9 cellular contexts compared by ENCODE assay signal in genomic region chr3:65871305-65872141, GRCh38.
DNase-seq lines count a peak whose midpoint lies in the region; ATAC-seq and TF ChIP-seq lines count a peak whose summit lies in the region.
"Had no signal": no experiment of that assay in that cellular context is flagged by ENCODE, and none has a peak within 500 bp of the region (broad histone marks: within the 10 kb centered on the region; RNA-seq: fewer than 3 reads in every experiment).

No MANE protein-coding gene starts in this region.

- peak overlapping the region in 1 of 4 donors; percentile 5 for H3K4me3 ChIP-seq in gastrocnemius medialis

- no peaks in the 10 kb centered on the region for H3K36me3 ChIP-seq in gastrocnemius medialis

- H3K9me3 Mint-ChIP-seq in naive thymus-derived CD8-positive, alpha-beta T cell: peaks cover 0 to 9% (median 5%) of the 10 kb centered on the region in 9 donors
- H3K9me3 Mint-ChIP-seq in glutamatergic neuron (ENCODE audit: unreplicated experiment): peaks cover 2% of the 10 kb centered on the region

- POLR2A ChIA-PET in naive thymus-derived CD8-positive, alpha-beta T cell (lab: Charles Lee): no interaction called here

- peaks cover 0 to 14% (median 0%) of the 10 kb centered on the region in 5 donors for H3K27me3 Mint-ChIP-seq in naive thymus-derived CD8-positive, alpha-beta T cell
- peaks cover 3% of the 10 kb centered on the region for H3K27me3 Mint-ChIP-seq in glutamatergic neuron (ENCODE audit: unreplicated experiment)
- H3K27me3 Mint-ChIP-seq: activated CD8-positive, alpha-beta memory T cell treated with anti-CD3 and anti-CD28 coated beads, Interleukin-2, amount 10 ng/mL, durations not matched to agents 7 days and 5 days had no signal

- ATAC-seq in left ventricle myocardium superior (peak; percentile 75), gastrocnemius medialis (peak; percentile 92 to 98), GM18502 (IDR thresholded peaks at IDR 0.05; ENCODE audit: poor library complexity, unreplicated experiment) (no peak)
- ATAC-seq in naive thymus-derived CD8-positive, alpha-beta T cell: no peak
- ATAC-seq: activated CD8-positive, alpha-beta memory T cell treated with anti-CD3 and anti-CD28 coated beads, Interleukin-2, amount 10 ng/mL, durations not matched to agents 7 days and 5 days had no signal

- DNase-seq in NCI-H1092 (lab: John Stamatoyannopoulos, UW): peak; percentile 67
- peak; percentile 92 for DNase-seq in NCI-H82 (lab: John Stamatoyannopoulos, UW)
- DNase-seq in left ventricle myocardium superior: peak; percentile 54
- DNase-seq in gastrocnemius medialis: peak; percentile 49 to 72
- DNase-seq in naive thymus-derived CD8-positive, alpha-beta T cell: no peak
- no peak for DNase-seq in medulla oblongata (ENCODE audit: extremely low spot score)
- DNase-seq in glutamatergic neuron: no peak
- DNase-seq: activated CD8-positive, alpha-beta memory T cell treated with anti-CD3 and anti-CD28 coated beads, Interleukin-2, amount 10 ng/mL, durations not matched to agents 7 days and 5 days had no signal

- peak overlapping the region; percentile 46 to 73 (median 59) for H3K27ac ChIP-seq in gastrocnemius medialis

- peaks cover 6 to 20% of the 10 kb centered on the region in 2 donors for H3K4me1 ChIP-seq in gastrocnemius medialis

- in situ Hi-C loops in gastrocnemius medialis (cut with MboI; ENCODE audit: low sequenced_read_pairs in 4 of 4): no loop called here

- H3K36me3 Mint-ChIP-seq in naive thymus-derived CD8-positive, alpha-beta T cell: no peaks in the 10 kb centered on the region
- H3K36me3 Mint-ChIP-seq in glutamatergic neuron (ENCODE audit: unreplicated experiment): no peaks in the 10 kb centered on the region
- H3K36me3 Mint-ChIP-seq: activated CD8-positive, alpha-beta memory T cell treated with anti-CD3 and anti-CD28 coated beads, Interleukin-2, amount 10 ng/mL, durations not matched to agents 7 days and 5 days had no signal

- intact Hi-C loops in left ventricle myocardium superior (cut with micrococcal nuclease): no loop called here
- intact Hi-C loops in gastrocnemius medialis (cut with DNase I; ENCODE audit: low total_unique reads): no loop called here

- H3K4me3 Mint-ChIP-seq in naive thymus-derived CD8-positive, alpha-beta T cell: no peak overlapping the region
- H3K4me3 Mint-ChIP-seq in glutamatergic neuron (ENCODE audit: unreplicated experiment): no peak overlapping the region
- H3K4me3 Mint-ChIP-seq: activated CD8-positive, alpha-beta memory T cell treated with anti-CD3 and anti-CD28 coated beads, Interleukin-2, amount 10 ng/mL, durations not matched to agents 7 days and 5 days had no signal

- H3K9me3 ChIP-seq in gastrocnemius medialis: no peaks in the 10 kb centered on the region

- no peak for TF ChIP-seq POLR2A in gastrocnemius medialis (IDR thresholded peaks at IDR 0.05)

- no peaks in the 10 kb centered on the region for H3K27me3 ChIP-seq in gastrocnemius medialis

- no peak for TF ChIP-seq CTCF in gastrocnemius medialis (IDR thresholded peaks at IDR 0.05 in 4 of 5, conservative IDR thresholded peaks at IDR 0.05 in 1 of 5)
- TF ChIP-seq CTCF in glutamatergic neuron (IDR thresholded peaks at IDR 0.05; ENCODE audit: partially characterized antibody, unreplicated experiment): no peak

- no peak overlapping the region for H3K27ac Mint-ChIP-seq in naive thymus-derived CD8-positive, alpha-beta T cell
- no peak overlapping the region for H3K27ac Mint-ChIP-seq in glutamatergic neuron (ENCODE audit: unreplicated experiment)
- H3K27ac Mint-ChIP-seq: activated CD8-positive, alpha-beta memory T cell treated with anti-CD3 and anti-CD28 coated beads, Interleukin-2, amount 10 ng/mL, durations not matched to agents 7 days and 5 days had no signal

- H3K4me1 Mint-ChIP-seq in naive thymus-derived CD8-positive, alpha-beta T cell: no peaks in the 10 kb centered on the region
- H3K4me1 Mint-ChIP-seq in glutamatergic neuron (ENCODE audit: low read depth, unreplicated experiment): peaks cover 13% of the 10 kb centered on the region
- H3K4me1 Mint-ChIP-seq: activated CD8-positive, alpha-beta memory T cell treated with anti-CD3 and anti-CD28 coated beads, Interleukin-2, amount 10 ng/mL, durations not matched to agents 7 days and 5 days had no signal

Comparison
In these comparisons a context has a peak if more than half of its experiments do, and no peak if none do; other contexts are left out.
1. DNase-seq: peak in NCI-H1092 (single experiment), NCI-H82 (single experiment), left ventricle myocardium superior (single experiment) and gastrocnemius medialis (2 of 2); none in naive thymus-derived CD8-positive, alpha-beta T cell (0 of 10), medulla oblongata (single experiment) and glutamatergic neuron (single experiment).
2. ATAC-seq: peak in left ventricle myocardium superior (single experiment) and gastrocnemius medialis (2 of 2); none in naive thymus-derived CD8-positive, alpha-beta T cell (0 of 2) and GM18502 (single experiment).